ENCODE assay signal across 11 cellular contexts in genomic region chr5:16931334-16932110, GRCh38. TPM values are rescaled to one million over a fixed set of nuclear protein-coding genes. Genes with fewer than 3 reads are reported as not detected.
DNase-seq lines count a peak whose midpoint lies in the region; ATAC-seq and TF ChIP-seq lines count a peak whose summit lies in the region.
"Had no signal": no experiment of that assay in that cellular context is flagged by ENCODE, and none has a peak within 500 bp of the region (broad histone marks: within the 10 kb centered on the region; RNA-seq: fewer than 3 reads in every experiment).

No MANE protein-coding gene starts in this region.

- peak overlapping the region; percentile 61 for H3K27ac Mint-ChIP-seq in type B pancreatic cell
- H3K27ac Mint-ChIP-seq in natural killer cell treated with Interleukin-12 subunit alpha and Interleukin-12 subunit beta and Interleukin-15 and Interleukin-18, amount 100 ng/mL, for 72 hours, result no peak overlapping the region

- peaks cover 14% of the 10 kb centered on the region for H3K27me3 Mint-ChIP-seq in type B pancreatic cell
- H3K27me3 Mint-ChIP-seq in natural killer cell treated with Interleukin-12 subunit alpha and Interleukin-12 subunit beta and Interleukin-15 and Interleukin-18, amount 100 ng/mL, for 72 hours, result peaks cover 15 to 21% of the 10 kb centered on the region in 2 donors

- peaks cover 3% of the 10 kb centered on the region for H3K36me3 Mint-ChIP-seq in type B pancreatic cell
- H3K36me3 Mint-ChIP-seq in natural killer cell treated with Interleukin-12 subunit alpha and Interleukin-12 subunit beta and Interleukin-15 and Interleukin-18, amount 100 ng/mL, for 72 hours, result peaks cover 12% of the 10 kb centered on the region

- DNase-seq in NCI-H82 (lab: John Stamatoyannopoulos, UW) (peak; percentile 13), NCI-H82 treated with DMSO at 0.1 percent for 48 hours (lab: John Stamatoyannopoulos, UW; ENCODE audit: unreplicated experiment) (no peak), SHP77 treated with DMSO at 0.1 percent for 48 hours (lab: John Stamatoyannopoulos, UW) (peak; percentile 69), left colon (peak; percentile 82 to 93), type B pancreatic cell (ENCODE audit: extremely low spot score, unreplicated experiment) (no peak), amniotic stem cell (lab: John Stamatoyannopoulos, UW) (no peak), SIG-M5 (lab: John Stamatoyannopoulos, UW) (no peak)
- no peak for DNase-seq in natural killer cell treated with Interleukin-12 subunit alpha and Interleukin-12 subunit beta and Interleukin-15 and Interleukin-18, amount 100 ng/mL, for 72 hours (ENCODE audit: low spot score)
- DNase-seq: NK-92 treated with Interleukin-12 subunit alpha and Interleukin-12 subunit beta, amount 100 ng/mL, for 24 hours; stimulated activated CD4-positive, alpha-beta T cell treated with anti-CD3 and anti-CD28 coated beads, Interleukin-4, amount 100 ng/mL, for 24 hours had no signal

- peak overlapping the region; percentile 96 for H3K4me3 Mint-ChIP-seq in type B pancreatic cell
- H3K4me3 Mint-ChIP-seq in natural killer cell treated with Interleukin-12 subunit alpha and Interleukin-12 subunit beta and Interleukin-15 and Interleukin-18, amount 100 ng/mL, for 72 hours, result no peak overlapping the region

- no peak for TF ChIP-seq CTCF in type B pancreatic cell (conservative IDR thresholded peaks at IDR 0.05)

- peak; percentile 68 for ATAC-seq in left colon
- no peak for ATAC-seq in natural killer cell treated with Interleukin-12 subunit alpha and Interleukin-12 subunit beta and Interleukin-15 and Interleukin-18, amount 100 ng/mL, for 72 hours
- ATAC-seq: HepG2 had no signal

- H3K9me3 Mint-ChIP-seq in type B pancreatic cell, result no peaks in the 10 kb centered on the region
- no peaks in the 10 kb centered on the region for H3K9me3 Mint-ChIP-seq in natural killer cell treated with Interleukin-12 subunit alpha and Interleukin-12 subunit beta and Interleukin-15 and Interleukin-18, amount 100 ng/mL, for 72 hours

- intact Hi-C loops in left colon (cut with DNase I, micrococcal nuclease), result loop anchor here in 1 of 2 donors (10.0 kb wide), 1 partner anchor 137 kb away; no protein-coding TSS in a partner anchor

- H3K4me1 Mint-ChIP-seq in type B pancreatic cell (ENCODE audit: unreplicated experiment), result peaks cover 38% of the 10 kb centered on the region
- H3K4me1 Mint-ChIP-seq in natural killer cell treated with Interleukin-12 subunit alpha and Interleukin-12 subunit beta and Interleukin-15 and Interleukin-18, amount 100 ng/mL, for 72 hours (ENCODE audit: low read depth in 2 of 2), result peaks cover 3 to 5% of the 10 kb centered on the region in 2 donors

RNA-seq across cellular contexts. Expression of gene MYO10, which starts 4.6 kb away (rescaled TPM):
- total RNA-seq in left colon, result 10 to 100 TPM; 57.6 to 71.7 TPM
- total RNA-seq in type B pancreatic cell (ENCODE audit: low replicate concordance), result 33.6 and 52.5 TPM in 2 replicates
- not detected for total RNA-seq in natural killer cell treated with Interleukin-12 subunit alpha and Interleukin-12 subunit beta and Interleukin-15 and Interleukin-18, amount 100 ng/mL, for 72 hours

Comparison
In these comparisons a context has a peak if more than half of its experiments do, and no peak if none do; other contexts are left out.
1. DNase-seq: peak in NCI-H82 (single experiment), SHP77 treated with DMSO at 0.1 percent for 48 hours (single experiment) and left colon (2 of 2); none in NCI-H82 treated with DMSO at 0.1 percent for 48 hours (single experiment), type B pancreatic cell (single experiment), amniotic stem cell (single experiment), SIG-M5 (single experiment) and natural killer cell treated with Interleukin-12 subunit alpha and Interleukin-12 subunit beta and Interleukin-15 and Interleukin-18, amount 100 ng/mL, for 72 hours (single experiment).
2. RNA of gene MYO10, which starts 4.6 kb away (total RNA-seq): 57.6 to 71.7 TPM in left colon and 33.6 to 52.5 TPM in type B pancreatic cell; not detected in natural killer cell treated with Interleukin-12 subunit alpha and Interleukin-12 subunit beta and Interleukin-15 and Interleukin-18, amount 100 ng/mL, for 72 hours; every median in the first group is over 10 times any median in the second.